Comparison of ENCODE assay signal across 11 cellular contexts in genomic region chr5:32254987-32255900, GRCh38. TPM values are rescaled to one million over a fixed set of nuclear protein-coding genes. Genes with fewer than 3 reads are reported as not detected.
DNase-seq lines count a peak whose midpoint lies in the region; ATAC-seq and TF ChIP-seq lines count a peak whose summit lies in the region.
"Had no signal": no experiment of that assay in that cellular context is flagged by ENCODE, and none has a peak within 500 bp of the region (broad histone marks: within the 10 kb centered on the region; RNA-seq: fewer than 3 reads in every experiment).

No MANE protein-coding gene starts in this region.

- intact Hi-C loops in activated CD8-positive, alpha-beta T cell treated with anti-CD3 and anti-CD28 coated beads for 36 hours (cut with micrococcal nuclease) = no loop called here

- no peak for ATAC-seq in HG02678 (IDR thresholded peaks at IDR 0.05; ENCODE audit: unreplicated experiment)
- ATAC-seq in activated CD8-positive, alpha-beta T cell treated with anti-CD3 and anti-CD28 coated beads for 36 hours = no peak

- no peak overlapping the region for H3K4me3 ChIP-seq in right atrium auricular region
- H3K4me3 ChIP-seq: skin epidermis had no signal

- H3K36me3 ChIP-seq in right atrium auricular region = peaks cover 18% of the 10 kb centered on the region

- no peaks in the 10 kb centered on the region; the same call in 1 of the 2 replicates for H3K27me3 Mint-ChIP-seq in HFFc6 (ENCODE audit: insufficient read depth)
- no peaks in the 10 kb centered on the region for H3K27me3 Mint-ChIP-seq in activated CD8-positive, alpha-beta T cell treated with anti-CD3 and anti-CD28 coated beads for 36 hours
- H3K27me3 Mint-ChIP-seq: dendritic cell treated with granulocyte-macrophage colony-stimulating factor and Interleukin-4, amounts not matched to agents 40 ng/mL and 50 ng/mL, for 4 days had no signal

- POLR2A ChIA-PET in activated CD8-positive, alpha-beta T cell treated with anti-CD3 and anti-CD28 coated beads for 36 hours (lab: Charles Lee) = interaction anchor here (0.6 kb wide), 1 partner anchor 35 kb away, joined by 4 read pairs; no protein-coding TSS in a partner anchor

- no peak for TF ChIP-seq CTCF in HFFc6 (IDR thresholded peaks at IDR 0.05)
- no peak for TF ChIP-seq CTCF in right atrium auricular region (IDR thresholded peaks at IDR 0.05)
- no peak for TF ChIP-seq CTCF in activated CD8-positive, alpha-beta T cell treated with anti-CD3 and anti-CD28 coated beads for 36 hours (IDR thresholded peaks at IDR 0.05)

- no peaks in the 10 kb centered on the region for H3K27me3 ChIP-seq in right atrium auricular region

- peaks cover 38% of the 10 kb centered on the region for H3K4me1 Mint-ChIP-seq in HFFc6 (ENCODE audit: low read depth)
- peaks cover 2% of the 10 kb centered on the region for H3K4me1 Mint-ChIP-seq in activated CD8-positive, alpha-beta T cell treated with anti-CD3 and anti-CD28 coated beads for 36 hours (ENCODE audit: low read depth)

- DNase-seq in HFFc6 (no peak), amniotic epithelial cell (ENCODE audit: low read depth) (peak; percentile 81), right atrium auricular region (ENCODE audit: low spot score) (no peak), stromal cell of bone marrow (ENCODE audit: low read depth) (peak; percentile 52)
- no peak for DNase-seq in activated CD8-positive, alpha-beta T cell treated with anti-CD3 and anti-CD28 coated beads for 36 hours
- DNase-seq in activated CD8-positive, alpha-beta memory T cell treated with anti-CD3 and anti-CD28 coated beads, Interleukin-2, amount 50 U/mL, for 48 hours = no peak
- DNase-seq: NCI-H526 had no signal

- H3K9me3 ChIP-seq in right atrium auricular region = no peaks in the 10 kb centered on the region

- peak overlapping the region; percentile 29 to 67 for H3K27ac ChIP-seq in right atrium auricular region

- no peaks in the 10 kb centered on the region for H3K9me3 Mint-ChIP-seq in HFFc6
- no peaks in the 10 kb centered on the region for H3K9me3 Mint-ChIP-seq in activated CD8-positive, alpha-beta T cell treated with anti-CD3 and anti-CD28 coated beads for 36 hours
- H3K9me3 Mint-ChIP-seq: dendritic cell treated with granulocyte-macrophage colony-stimulating factor and Interleukin-4, amounts not matched to agents 40 ng/mL and 50 ng/mL, for 4 days; T-helper 1 cell treated with Interleukin-12 subunit alpha and Interleukin-12 subunit beta and Interleukin-4 antibody, amounts not matched to agents 30 μg/mL and 1 μg/mL, for 36 hours had no signal

- CTCF ChIA-PET in activated CD8-positive, alpha-beta T cell treated with anti-CD3 and anti-CD28 coated beads for 36 hours (lab: Charles Lee) = no interaction called here

- H3K36me3 Mint-ChIP-seq in HFFc6 (ENCODE audit: low read depth) = peaks cover 23% of the 10 kb centered on the region
- peaks cover 27% of the 10 kb centered on the region for H3K36me3 Mint-ChIP-seq in activated CD8-positive, alpha-beta T cell treated with anti-CD3 and anti-CD28 coated beads for 36 hours (ENCODE audit: low read depth)

- peaks cover 0 to 17% of the 10 kb centered on the region in 2 donors for H3K4me1 ChIP-seq in right atrium auricular region

- H3K4me3 Mint-ChIP-seq in HFFc6 = no peak overlapping the region
- no peak overlapping the region for H3K4me3 Mint-ChIP-seq in activated CD8-positive, alpha-beta T cell treated with anti-CD3 and anti-CD28 coated beads for 36 hours
- H3K4me3 Mint-ChIP-seq: dendritic cell treated with granulocyte-macrophage colony-stimulating factor and Interleukin-4, amounts not matched to agents 40 ng/mL and 50 ng/mL, for 4 days; T-helper 1 cell treated with Interleukin-12 subunit alpha and Interleukin-12 subunit beta and Interleukin-4 antibody, amounts not matched to agents 30 μg/mL and 1 μg/mL, for 36 hours had no signal

- peak overlapping the region; percentile 55 for H3K27ac Mint-ChIP-seq in HFFc6
- no peak overlapping the region for H3K27ac Mint-ChIP-seq in activated CD8-positive, alpha-beta T cell treated with anti-CD3 and anti-CD28 coated beads for 36 hours
- H3K27ac Mint-ChIP-seq: dendritic cell treated with granulocyte-macrophage colony-stimulating factor and Interleukin-4, amounts not matched to agents 40 ng/mL and 50 ng/mL, for 4 days; T-helper 1 cell treated with Interleukin-12 subunit alpha and Interleukin-12 subunit beta and Interleukin-4 antibody, amounts not matched to agents 30 μg/mL and 1 μg/mL, for 36 hours had no signal

RNA-seq across cellular contexts. Expression of gene MTMR12, which starts 57.5 kb away (rescaled TPM):
- total RNA-seq in HFFc6 (2021; fragmentation: NEBNext Ultra II Directional; extraction: Animal tissue kit (Norgen Biotek cat#: 25700)) = 10 to 100 TPM; 20.7 to 26.0 (median 22.4) TPM
- total RNA-seq in right atrium auricular region = 10 to 100 TPM; 12.6 to 25.5 TPM
- total RNA-seq in activated CD8-positive, alpha-beta T cell treated with anti-CD3 and anti-CD28 coated beads for 36 hours = 10 to 100 TPM; 19.7 to 19.9 TPM

Comparison
In these comparisons a context has a peak if more than half of its experiments do, and no peak if none do; other contexts are left out.
1. DNase-seq: peak in amniotic epithelial cell (single experiment) and stromal cell of bone marrow (single experiment); none in HFFc6 (single experiment), right atrium auricular region (single experiment), activated CD8-positive, alpha-beta T cell treated with anti-CD3 and anti-CD28 coated beads for 36 hours (single experiment) and activated CD8-positive, alpha-beta memory T cell treated with anti-CD3 and anti-CD28 coated beads, Interleukin-2, amount 50 U/mL, for 48 hours (single experiment).